ENCODE assay signal across 8 cellular contexts in genomic region chr17:50361561-50362480, GRCh38. TPM values are rescaled to one million over a fixed set of nuclear protein-coding genes. Genes with fewer than 3 reads are reported as not detected.
DNase-seq lines count a peak whose midpoint lies in the region; ATAC-seq and TF ChIP-seq lines count a peak whose summit lies in the region.

No MANE protein-coding gene starts in this region.

- intact Hi-C loops in Right ventricle myocardium inferior (cut with DNase I): loop anchor here (5.0 kb wide), 1 partner anchor 115 kb away; the partner anchor contains the start of gene RSAD1

- H3K27me3 ChIP-seq in SJCRH30: no peaks in the 10 kb centered on the region

- no peak overlapping the region for H3K27ac ChIP-seq in SJCRH30

- H3K9me3 Mint-ChIP-seq in IgD-negative memory B cell (no peaks in the 10 kb centered on the region), progenitor cell of endocrine pancreas (ENCODE audit: low read depth) (no peaks in the 10 kb centered on the region)
- no peaks in the 10 kb centered on the region for H3K9me3 Mint-ChIP-seq in activated naive CD4-positive, alpha-beta T cell treated with anti-CD3 and anti-CD28 coated beads, Interleukin-2, amount 50 U/mL, for 24 hours

- peak; percentile 75 for TF ChIP-seq CTCF in progenitor cell of endocrine pancreas (IDR thresholded peaks at IDR 0.05; ENCODE audit: unreplicated experiment)

- no peaks in the 10 kb centered on the region for H3K9me3 ChIP-seq in SJCRH30 (replicated peaks)

- H3K36me3 ChIP-seq in SJCRH30: peaks cover 6% of the 10 kb centered on the region

- H3K4me1 ChIP-seq in SJCRH30: no peaks in the 10 kb centered on the region

- H3K4me3 ChIP-seq in SJCRH30: no peak overlapping the region

- peak; percentile 62 for ATAC-seq in Right ventricle myocardium inferior
- no peak for ATAC-seq in GM21360 (IDR thresholded peaks at IDR 0.05; ENCODE audit: unreplicated experiment)

- H3K27ac Mint-ChIP-seq in IgD-negative memory B cell: peak overlapping the region in 2 of 3 donors; percentile 4 to 69
- peak overlapping the region; percentile 6 for H3K27ac Mint-ChIP-seq in activated naive CD4-positive, alpha-beta T cell treated with anti-CD3 and anti-CD28 coated beads, Interleukin-2, amount 50 U/mL, for 24 hours
- H3K27ac Mint-ChIP-seq in progenitor cell of endocrine pancreas: peak overlapping the region; percentile 82

- H3K4me1 Mint-ChIP-seq in IgD-negative memory B cell (peaks cover 5 to 7% (median 6%) of the 10 kb centered on the region in 3 donors), progenitor cell of endocrine pancreas (ENCODE audit: low read depth) (peaks cover 17% of the 10 kb centered on the region)
- H3K4me1 Mint-ChIP-seq in activated naive CD4-positive, alpha-beta T cell treated with anti-CD3 and anti-CD28 coated beads, Interleukin-2, amount 50 U/mL, for 24 hours: peaks cover 9% of the 10 kb centered on the region

- DNase-seq in DMS153 treated with DMSO at 0.1 percent for 48 hours (lab: John Stamatoyannopoulos, UW; ENCODE audit: unreplicated experiment) (peak; percentile 35), DMS153 (lab: John Stamatoyannopoulos, UW) (no peak), SJCRH30 (peak; percentile 50 to 77), Right ventricle myocardium inferior (ENCODE audit: missing footprints) (no peak), progenitor cell of endocrine pancreas (ENCODE audit: low spot score, unreplicated experiment) (no peak)

- H3K36me3 Mint-ChIP-seq in IgD-negative memory B cell (peaks cover 1% of the 10 kb centered on the region), progenitor cell of endocrine pancreas (ENCODE audit: insufficient read depth) (peaks cover 4% of the 10 kb centered on the region)
- peaks cover 3% of the 10 kb centered on the region for H3K36me3 Mint-ChIP-seq in activated naive CD4-positive, alpha-beta T cell treated with anti-CD3 and anti-CD28 coated beads, Interleukin-2, amount 50 U/mL, for 24 hours

- H3K27me3 Mint-ChIP-seq in IgD-negative memory B cell: no peaks in the 10 kb centered on the region
- no peaks in the 10 kb centered on the region for H3K27me3 Mint-ChIP-seq in activated naive CD4-positive, alpha-beta T cell treated with anti-CD3 and anti-CD28 coated beads, Interleukin-2, amount 50 U/mL, for 24 hours
- no peaks in the 10 kb centered on the region for H3K27me3 Mint-ChIP-seq in progenitor cell of endocrine pancreas

- H3K4me3 Mint-ChIP-seq in IgD-negative memory B cell: peak overlapping the region in 1 of 4 donors; percentile 7
- peak overlapping the region; percentile 31 for H3K4me3 Mint-ChIP-seq in activated naive CD4-positive, alpha-beta T cell treated with anti-CD3 and anti-CD28 coated beads, Interleukin-2, amount 50 U/mL, for 24 hours
- H3K4me3 Mint-ChIP-seq in progenitor cell of endocrine pancreas (ENCODE audit: low read depth): no peak overlapping the region

RNA-seq across cellular contexts. Expression of gene MRPL27, which starts 11.2 kb away (rescaled TPM):
- polyA plus RNA-seq in IgD-negative memory B cell: 62.5 TPM
- total RNA-seq in SJCRH30 (2014; rRNA removed; shearing (Covaris generic)): 43.8 and 44.4 TPM in 2 replicates
- total RNA-seq in Right ventricle myocardium inferior: 85.0 TPM
- 59.1 and 59.6 TPM in 2 replicates for total RNA-seq in progenitor cell of endocrine pancreas

RNA-seq across cellular contexts. Expression of gene EME1, which starts 11.2 kb away (rescaled TPM):
- polyA plus RNA-seq in IgD-negative memory B cell: not detected
- 18.4 and 20.8 TPM in 2 replicates for total RNA-seq in SJCRH30 (2014; rRNA removed; shearing (Covaris generic))
- total RNA-seq in Right ventricle myocardium inferior: 0.60 TPM
- total RNA-seq in progenitor cell of endocrine pancreas: 10.1 and 15.0 TPM in 2 replicates

RNA-seq across cellular contexts. Expression of gene XYLT2, which starts 15.9 kb away (rescaled TPM):
- 13.9 TPM for polyA plus RNA-seq in IgD-negative memory B cell
- total RNA-seq in SJCRH30 (2014; rRNA removed; shearing (Covaris generic)): 17.9 and 18.5 TPM in 2 replicates
- total RNA-seq in Right ventricle myocardium inferior: 16.4 TPM
- total RNA-seq in progenitor cell of endocrine pancreas: 26.0 and 28.6 TPM in 2 replicates

RNA-seq across cellular contexts. Expression of gene LRRC59, which starts 35.5 kb away (rescaled TPM):
- 22.6 TPM for polyA plus RNA-seq in IgD-negative memory B cell
- 89.4 and 89.5 TPM in 2 replicates for total RNA-seq in SJCRH30 (2014; rRNA removed; shearing (Covaris generic))
- total RNA-seq in Right ventricle myocardium inferior: 24.5 TPM
- total RNA-seq in progenitor cell of endocrine pancreas: 55.2 and 56.0 TPM in 2 replicates

Comparison
In these comparisons a context has a peak if more than half of its experiments do, and no peak if none do; other contexts are left out.
1. DNase-seq: peak in DMS153 treated with DMSO at 0.1 percent for 48 hours (single experiment) and SJCRH30 (2 of 2); none in DMS153 (single experiment), Right ventricle myocardium inferior (single experiment) and progenitor cell of endocrine pancreas (single experiment).
2. H3K27ac Mint-ChIP-seq: peak in every context shown above with its lines; median percentile 82 in progenitor cell of endocrine pancreas; 36 in IgD-negative memory B cell; 6 in activated naive CD4-positive, alpha-beta T cell treated with anti-CD3 and anti-CD28 coated beads, Interleukin-2, amount 50 U/mL, for 24 hours.